Comparison of ENCODE assay signal across 16 cellular contexts in the genomic region with DNA sequence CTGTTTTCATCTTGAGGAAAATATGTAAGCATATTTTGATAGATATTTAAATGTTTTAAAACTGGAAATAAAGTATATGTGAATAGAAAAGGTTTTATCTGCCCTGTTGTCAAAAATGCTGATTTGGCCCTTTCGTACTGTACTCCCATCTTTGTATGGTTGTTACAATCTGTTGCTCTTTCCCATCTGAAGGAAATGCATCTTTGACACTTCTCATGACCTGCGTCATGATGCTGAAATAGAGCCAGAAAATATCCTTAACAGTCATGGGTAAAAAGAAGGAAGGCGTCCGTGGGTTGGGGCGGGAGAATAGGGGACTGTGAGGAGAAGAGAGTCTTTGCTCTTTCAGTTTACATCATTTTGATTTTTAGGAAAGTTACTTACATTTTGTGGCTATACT.
A peak's percentile ranks its signal among the peaks of the same experiment; 100 is the strongest.
DNase-seq lines count a peak whose midpoint lies in the region; ATAC-seq and TF ChIP-seq lines count a peak whose summit lies in the region.
"Had no signal": no experiment of that assay in that cellular context is flagged by ENCODE, and none has a peak within 500 bp of the region (broad histone marks: within the 10 kb centered on the region; RNA-seq: fewer than 3 reads in every experiment).

No MANE protein-coding gene starts in this region.

- no peak for DNase-seq in IMR-90
- peak; percentile 56 for DNase-seq in brain pericyte (ENCODE audit: low read depth, low spot score)
- DNase-seq in left ventricle myocardium superior = peak; percentile 35
- no peak for DNase-seq in mesothelial cell of epicardium (ENCODE audit: low spot score in 2 of 2, unreplicated experiment in 2 of 2)
- DNase-seq in HK-2 (ENCODE audit: unreplicated experiment) = no peak
- no peak for DNase-seq in C1 segment of cervical spinal cord (lab: John Stamatoyannopoulos, UW)
- DNase-seq: ACHN, DMS79 treated with DMSO at 0.1 percent for 48 hours, NCI-H1105, NCI-H2081 treated with DMSO at 0.1 percent for 48 hours, NCI-H510A, NCI-H748 treated with DMSO at 0.1 percent for 48 hours, SHP77 treated with DMSO at 0.1 percent for 48 hours had no signal

- H3K9me3 Mint-ChIP-seq in mesothelial cell of epicardium = no peaks in the 10 kb centered on the region

- ATAC-seq in IMR-90 (ENCODE audit: low read depth) (no peak), left ventricle myocardium superior (peak; percentile 25), GM19395 (IDR thresholded peaks at IDR 0.05; ENCODE audit: unreplicated experiment) (no peak)

- H4K91ac ChIP-seq in IMR-90 (ENCODE audit: insufficient read depth, low read depth, low read length) = peak overlapping the region; percentile 67

- POLR2A ChIA-PET in IMR-90 (lab: Charles Lee; ENCODE audit: unreplicated experiment) = no interaction called here

- peak overlapping the region; percentile 43 for H3K27ac Mint-ChIP-seq in mesothelial cell of epicardium
- H3K27ac Mint-ChIP-seq: CD14-positive monocyte had no signal

- no peak overlapping the region for H3K56ac ChIP-seq in IMR-90 (ENCODE audit: extremely low read depth, insufficient read depth, low read length)

- CTCF ChIA-PET in IMR-90 (lab: Yijun Ruan, JAX) = no interaction called here

- 80% methylated on average over 1 of the region's 5 CpGs; no CpG with 5 or more reads in 1 of the 2 experiments for WGBS in IMR-90 (ENCODE audit: extremely low coverage in 2 of 2, insufficient read length in 1 of 2), 2 experiments

- no peak for TF ChIP-seq POLR2A in IMR-90 (IDR thresholded peaks at IDR 0.05; ENCODE audit: low read depth, low read length)

- H3K23ac ChIP-seq in IMR-90 (ENCODE audit: low read depth, low read length) = peak overlapping the region; percentile 59; the same call in 1 of the 2 replicates

- no peak for TF ChIP-seq RAD21 in IMR-90 (IDR thresholded peaks at IDR 0.05; ENCODE audit: low read length)

- H3K27me3 Mint-ChIP-seq in mesothelial cell of epicardium (ENCODE audit: low read depth) = no peaks in the 10 kb centered on the region

- H2BK5ac ChIP-seq in IMR-90 (ENCODE audit: low read depth, low read length, poor library complexity, severe bottlenecking) = no peak overlapping the region

- H3K79me1 ChIP-seq in IMR-90 (ENCODE audit: low read depth in 1 of 2, low read length in 2 of 2) = peaks cover 0 to 3% of the 10 kb centered on the region in 2 experiments; a peak in 1 of 4 replicates

- no peak overlapping the region for H3K27ac ChIP-seq in IMR-90 (ENCODE audit: insufficient read depth, low read length)

- no peaks in the 10 kb centered on the region for H3K27me3 ChIP-seq in IMR-90 (ENCODE audit: control insufficient read depth, insufficient read depth, low read length)

- H4K20me1 ChIP-seq in IMR-90 (ENCODE audit: insufficient read depth, low read length) = no peaks in the 10 kb centered on the region

- H3K4me1 ChIP-seq in IMR-90 (ENCODE audit: control insufficient read depth, insufficient read depth, low read length) = no peaks in the 10 kb centered on the region

- intact Hi-C loops in IMR-90 (cut with micrococcal nuclease) = no loop called here
- intact Hi-C loops in left ventricle myocardium superior (cut with micrococcal nuclease) = loop anchor here (10.0 kb wide), 1 partner anchor 379 kb away; no protein-coding TSS in a partner anchor

- no peak overlapping the region for H3K9ac ChIP-seq in IMR-90 (ENCODE audit: low read depth, low read length)

- H3K36me3 Mint-ChIP-seq in mesothelial cell of epicardium = peaks cover 1% of the 10 kb centered on the region

- H3K18ac ChIP-seq in IMR-90 (ENCODE audit: low read depth, low read length) = no peak overlapping the region

- no peak overlapping the region for H3K4ac ChIP-seq in IMR-90 (ENCODE audit: low read depth, low read length)

- no peak overlapping the region for H2BK20ac ChIP-seq in IMR-90 (ENCODE audit: low read depth, low read length)

- H2BK120ac ChIP-seq in IMR-90 (ENCODE audit: low read depth, low read length) = no peak overlapping the region

- no peak overlapping the region for H3K4me2 ChIP-seq in IMR-90 (ENCODE audit: low read depth, low read length)

- H3K4me3 Mint-ChIP-seq in mesothelial cell of epicardium = no peak overlapping the region
- H3K4me3 Mint-ChIP-seq: CD14-positive monocyte had no signal

- no peak overlapping the region for H2BK15ac ChIP-seq in IMR-90 (ENCODE audit: low read depth, low read length)

- peak overlapping the region; percentile 37; the same call in 1 of the 2 replicates for H3K14ac ChIP-seq in IMR-90 (replicated peaks; ENCODE audit: low read depth, low read length)

- TF ChIP-seq CTCF in IMR-90 (conservative IDR thresholded peaks at IDR 0.05; ENCODE audit: low read depth, low read length) (no peak), mesothelial cell of epicardium (IDR thresholded peaks at IDR 0.05; ENCODE audit: unreplicated experiment) (no peak)

- no peak overlapping the region for H3K4me3 ChIP-seq in IMR-90 (ENCODE audit: insufficient read depth, low read depth, low read length)
- H3K4me3 ChIP-seq: HAP-1 had no signal

- in situ Hi-C loops in IMR-90 (cut with MboI; ENCODE audit: low sequenced_read_pairs) = no loop called here

- peak overlapping the region; percentile 75; the same call in 1 of the 2 replicates for H2AK5ac ChIP-seq in IMR-90 (ENCODE audit: low read depth, low read length)

- H3K4me1 Mint-ChIP-seq in mesothelial cell of epicardium = peaks cover 76% of the 10 kb centered on the region
- H3K4me1 Mint-ChIP-seq: CD14-positive monocyte had no signal

- peak overlapping the region in 1 of 2 experiments; percentile 67; a peak in 1 of 4 replicates for H4K8ac ChIP-seq in IMR-90 (ENCODE audit: low read depth in 2 of 2, low read length in 2 of 2)

- H3K9me3 ChIP-seq in IMR-90 (ENCODE audit: control insufficient read depth, insufficient read depth, low read length) = no peaks in the 10 kb centered on the region
- H3K9me3 ChIP-seq: HAP-1 had no signal

- H3K9me1 ChIP-seq in IMR-90 (ENCODE audit: insufficient read depth, low read length) = 0 out of 2 replicates have a peak, but pooled peaks cover 3% of the 10 kb centered on the region

- no TSS peak for BruUV-seq in IMR-90 (replicated peaks; lab: Mats Ljungman, UMichigan)

- no peaks in the 10 kb centered on the region for H3K36me3 ChIP-seq in IMR-90 (ENCODE audit: control insufficient read depth, insufficient read depth, low read length)
- H3K36me3 ChIP-seq: HAP-1 had no signal

- no peak overlapping the region for H2AK9ac ChIP-seq in IMR-90 (replicated peaks; ENCODE audit: low read depth, low read length, poor library complexity)

- dilution Hi-C loops in IMR-90 (cut with HindIII; ENCODE audit: low sequenced_read_pairs, unreplicated experiment) = no loop called here

- H4K5ac ChIP-seq in IMR-90 (ENCODE audit: low read depth, low read length) = peak overlapping the region; percentile 71; the same call in 1 of the 2 replicates

- no peak overlapping the region for H2AFZ ChIP-seq in IMR-90 (replicated peaks; ENCODE audit: low read length, poor library complexity)

TF ChIP-seq in IMR-90, 13 proteins besides CTCF, POLR2A, EP300 and RAD21:
- peak; percentile 54 for TF ChIP-seq MAFK (IDR thresholded peaks at IDR 0.05; ENCODE audit: low read depth, low read length)
- no peak for TF ChIP-seq BHLHE40 (IDR thresholded peaks at IDR 0.05; ENCODE audit: low read depth, low read length)

Comparison
In these comparisons a context has a peak if more than half of its experiments do, and no peak if none do; other contexts are left out.
1. DNase-seq: peak in brain pericyte (single experiment) and left ventricle myocardium superior (single experiment); none in IMR-90 (single experiment), mesothelial cell of epicardium (0 of 2), HK-2 (single experiment) and C1 segment of cervical spinal cord (0 of 14).